ENCODE assay signal across 24 cellular contexts in genomic region chr1:43512133-43512532, GRCh38. TPM values are rescaled to one million over a fixed set of nuclear protein-coding genes. Genes with fewer than 3 reads are reported as not detected.
"Had no signal": no experiment of that assay in that cellular context is flagged by ENCODE, and none has a peak within 500 bp of the region (broad histone marks: within the 10 kb centered on the region; RNA-seq: fewer than 3 reads in every experiment).

No MANE protein-coding gene starts in this region.

- H3K4me1 ChIP-seq: gastrocnemius medialis, heart right ventricle, left lung, lower lobe of right lung had no signal

- FAIRE-seq: endometrium, kidney had no signal

- H3K36me3 ChIP-seq: esophagus squamous epithelium, gastrocnemius medialis, heart right ventricle, left lung, lower lobe of right lung had no signal

- H3K27ac ChIP-seq: epithelial cell of prostate, esophagus squamous epithelium, gastrocnemius medialis, heart right ventricle, left lung, lower lobe of right lung had no signal

- H3K4me3 ChIP-seq: esophagus squamous epithelium, gastrocnemius medialis, heart right ventricle, left lung, lower lobe of right lung had no signal

- H3K9me3 ChIP-seq: esophagus squamous epithelium, gastrocnemius medialis, left lung, lower lobe of right lung had no signal

- DNase-seq: cerebellar nuclear complex; cortex of kidney; effector CD8-positive, alpha-beta T cell; effector memory CD8-positive, alpha-beta T cell; erythroblast; esophagus squamous epithelium; foreskin fibroblast; foreskin melanocyte; gastrocnemius medialis; glutamatergic neuron; heart right ventricle; hypothalamus; immature natural killer cell; islet precursor cell; kidney; kidney glomerular epithelial cell; left lung; left ventricle myocardium superior; lower lobe of right lung; mesenchymal stem cell; naive thymus-derived CD4-positive, alpha-beta T cell had no signal

- H3K27me3 ChIP-seq: gastrocnemius medialis, left lung had no signal

- ATAC-seq: effector memory CD8-positive, alpha-beta T cell; esophagus mucosa; gastrocnemius medialis; heart right ventricle; left lung; left ventricle myocardium superior; lower lobe of right lung; naive thymus-derived CD4-positive, alpha-beta T cell had no signal

RNA-seq across cellular contexts. Expression of gene PTPRF, which starts 18.6 kb away (rescaled TPM):
- polyA plus RNA-seq: immature natural killer cell; naive thymus-derived CD4-positive, alpha-beta T cell had no signal
